Comparison of ENCODE assay signal across 20 cellular contexts in the genomic region with DNA sequence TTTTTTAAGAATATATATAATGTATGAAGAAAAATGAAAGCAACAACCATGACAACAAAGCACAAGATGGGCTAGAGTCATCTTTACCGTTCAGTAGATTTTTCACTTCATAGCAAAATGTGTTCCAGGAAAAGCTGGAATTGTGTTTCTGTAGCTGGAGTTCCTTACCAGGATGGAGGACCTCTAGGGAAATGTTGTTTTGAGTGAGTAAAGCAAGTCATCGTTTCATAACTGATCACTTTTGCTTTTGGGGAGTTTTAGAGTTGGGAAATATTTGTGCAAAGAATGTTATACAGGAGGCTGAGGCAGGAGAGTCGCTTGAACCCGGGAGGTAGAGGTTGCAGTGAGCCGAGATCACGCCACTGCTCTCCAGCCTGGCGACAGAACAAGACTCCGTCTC.
DNase-seq lines count a peak whose midpoint lies in the region; ATAC-seq and TF ChIP-seq lines count a peak whose summit lies in the region.
"Had no signal": no experiment of that assay in that cellular context is flagged by ENCODE, and none has a peak within 500 bp of the region (broad histone marks: within the 10 kb centered on the region; RNA-seq: fewer than 3 reads in every experiment).

No MANE protein-coding gene starts in this region.

- H3K4me3 ChIP-seq in ascending aorta (no peak overlapping the region), fibroblast of pulmonary artery (replicated peaks; ENCODE audit: low read depth, low read length) (no peak overlapping the region), psoas muscle (no peak overlapping the region), thyroid gland (replicated peaks in 1 of 3) (no peak overlapping the region), BE2C (ENCODE audit: low read depth, low read length) (no peak overlapping the region)

- H3K27ac ChIP-seq in ascending aorta (peak overlapping the region; percentile 63 to 78), psoas muscle (peak overlapping the region; percentile 33), thyroid gland (peak overlapping the region; percentile 48 to 78 (median 71))
- H3K27ac ChIP-seq: brain microvascular endothelial cell had no signal

- no peak for TF ChIP-seq CTCF in ascending aorta (IDR thresholded peaks at IDR 0.05)
- no peak for TF ChIP-seq CTCF in fibroblast of pulmonary artery (IDR thresholded peaks at IDR 0.05; ENCODE audit: low read length, missing control alignments)
- no peak for TF ChIP-seq CTCF in psoas muscle (IDR thresholded peaks at IDR 0.05)
- no peak for TF ChIP-seq CTCF in thyroid gland (IDR thresholded peaks at IDR 0.05)
- no peak for TF ChIP-seq CTCF in BE2C (IDR thresholded peaks at IDR 0.05; ENCODE audit: low read depth, low read length)

- ATAC-seq in psoas muscle (peak in 2 of 4 donors; percentile 34 to 50), GM18861 (IDR thresholded peaks at IDR 0.05; ENCODE audit: unreplicated experiment) (no peak)
- ATAC-seq: activated CD4-positive, alpha-beta T cell treated with anti-CD3 and anti-CD28 coated beads for 36 hours; CD8-positive, alpha-beta T cell; left lobe of liver had no signal

- no peaks in the 10 kb centered on the region for H3K36me3 ChIP-seq in ascending aorta
- H3K36me3 ChIP-seq in psoas muscle (ENCODE audit: insufficient read depth in 1 of 2, low read depth in 1 of 2): no peaks in the 10 kb centered on the region
- H3K36me3 ChIP-seq in thyroid gland: peaks cover 0 to 3% of the 10 kb centered on the region in 2 donors
- H3K36me3 ChIP-seq in BE2C: no peaks in the 10 kb centered on the region
- H3K36me3 ChIP-seq: brain microvascular endothelial cell had no signal

- DNase-seq in ascending aorta (ENCODE audit: low spot score in 2 of 2) (no peak), fibroblast of pulmonary artery (ENCODE audit: low read depth) (peak; percentile 28), psoas muscle (no peak), thyroid gland (no peak), SIG-M5 (lab: John Stamatoyannopoulos, UW) (no peak), BE2C (no peak), NCI-H2029 (lab: John Stamatoyannopoulos, UW) (no peak)
- DNase-seq: activated CD4-positive, alpha-beta T cell treated with anti-CD3 and anti-CD28 coated beads for 36 hours; activated naive CD8-positive, alpha-beta T cell treated with anti-CD3 and anti-CD28 coated beads, Interleukin-2, amount 10 ng/mL, durations not matched to agents 7 days and 5 days; brain microvascular endothelial cell; CD8-positive, alpha-beta T cell; GDM1; GOT3; IMR-90; NCI-H1417 treated with DMSO at 0.1 percent for 48 hours; NCI-H2171 treated with DMSO at 0.1 percent for 48 hours; NCI-H748 treated with DMSO at 0.1 percent for 48 hours; SHP77 had no signal

- no peaks in the 10 kb centered on the region for H3K9me3 ChIP-seq in ascending aorta
- H3K9me3 ChIP-seq in psoas muscle: no peaks in the 10 kb centered on the region
- H3K9me3 ChIP-seq in thyroid gland: no peaks in the 10 kb centered on the region
- H3K9me3 ChIP-seq in BE2C: no peaks in the 10 kb centered on the region

- WGBS in psoas muscle, 3 donors: 61 to 69% (median 67%) methylated on average over 8 of the region's 8 CpGs
- WGBS in thyroid gland, 2 donors: 79 to 91% methylated on average over 8 of the region's 8 CpGs

- intact Hi-C loops in ascending aorta (cut with DNase I) (loop anchor here (2.0 to 10.0 kb wide), 2 partner anchors 17 to 1949 kb away; a partner anchor contains a TSS), psoas muscle (cut with DNase I) (no loop called here), thyroid gland (cut with DNase I) (no loop called here)

- TF ChIP-seq POLR2A in thyroid gland (IDR thresholded peaks at IDR 0.05): no peak

- H3K27me3 ChIP-seq in ascending aorta (no peaks in the 10 kb centered on the region), psoas muscle (ENCODE audit: insufficient read depth in 3 of 3, low read length in 2 of 3) (no peaks in the 10 kb centered on the region), thyroid gland (no peaks in the 10 kb centered on the region), BE2C (no peaks in the 10 kb centered on the region)
- H3K27me3 ChIP-seq: brain microvascular endothelial cell had no signal

- H3K4me1 ChIP-seq in ascending aorta (peaks cover 0 to 45% of the 10 kb centered on the region in 2 donors), psoas muscle (no peaks in the 10 kb centered on the region), thyroid gland (peaks cover 8 to 22% of the 10 kb centered on the region in 2 donors), BE2C (no peaks in the 10 kb centered on the region)
